Comparison of ENCODE assay signal across 9 cellular contexts in the genomic region with DNA sequence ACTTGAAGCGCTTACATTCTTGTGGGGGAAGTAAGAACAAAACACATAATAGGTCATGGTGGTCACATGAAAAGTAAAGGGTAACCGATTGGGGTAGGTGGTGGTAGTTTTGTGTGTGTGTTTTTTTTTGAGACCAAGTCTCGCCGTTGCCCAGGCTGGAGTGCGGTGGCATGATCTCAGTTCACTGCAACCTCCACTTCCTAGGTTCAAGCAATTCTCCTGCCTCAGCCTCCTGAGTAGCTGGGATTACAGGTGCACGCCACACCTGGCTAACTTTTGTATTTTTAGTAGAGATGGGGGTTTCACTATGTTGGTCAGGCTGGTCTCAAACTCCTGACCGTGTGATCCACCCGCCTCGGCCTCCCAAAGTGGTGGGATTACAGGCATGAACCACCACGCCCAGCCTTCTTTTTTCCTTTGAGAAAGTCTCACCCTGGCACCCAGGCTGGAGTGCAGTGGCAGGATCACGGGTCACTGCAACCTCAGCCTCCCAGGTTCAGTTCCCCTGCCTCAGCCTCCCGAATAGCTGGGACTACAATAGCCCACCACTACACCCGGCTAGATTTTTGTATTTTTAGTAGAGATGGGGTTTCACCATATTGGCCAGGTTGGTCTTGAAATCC. TPM values are rescaled to one million over a fixed set of nuclear protein-coding genes. Genes with fewer than 3 reads are reported as not detected.
DNase-seq lines count a peak whose midpoint lies in the region; ATAC-seq, FAIRE-seq and TF ChIP-seq lines count a peak whose summit lies in the region.
"Not testable (repeated sequence)": the region's sequence is repeated elsewhere in the genome, so short reads cannot be mapped to it uniquely, and the experiment has no call there.
"Had no signal": no experiment of that assay in that cellular context is flagged by ENCODE, and none has a peak within 500 bp of the region (broad histone marks: within the 10 kb centered on the region; RNA-seq: fewer than 3 reads in every experiment).

No MANE protein-coding gene starts in this region.

- TF ChIP-seq POLR2A in endothelial cell of umbilical vein (IDR thresholded peaks at IDR 0.05; ENCODE audit: low read depth, low read length), result peak; percentile 68

- H3K27me3 ChIP-seq in DND-41 (ENCODE audit: insufficient read depth, low read length, poor library complexity); endothelial cell of umbilical vein (ENCODE audit: control insufficient read depth in 2 of 2, insufficient read depth in 2 of 2, low read length in 2 of 2): not testable (repeated sequence)

- H3K36me3 ChIP-seq in DND-41 (ENCODE audit: insufficient read depth, low read length) (peaks cover 82% of the 10 kb centered on the region), endothelial cell of umbilical vein (ENCODE audit: control insufficient read depth in 2 of 2, extremely low read depth in 1 of 2, insufficient read depth in 2 of 2, low read length in 2 of 2) (peaks cover 18 to 45% of the 10 kb centered on the region in 2 experiments)

- TF ChIP-seq CTCF in DND-41 (IDR thresholded peaks at IDR 0.05; ENCODE audit: borderline replicate concordance, extremely low read depth, low read length, poor library complexity, severe bottlenecking); endothelial cell of umbilical vein (IDR thresholded peaks at IDR 0.05; ENCODE audit: extremely low read depth in 1 of 2, insufficient read depth in 1 of 2, low read depth in 1 of 2, low read length in 2 of 2): not testable (repeated sequence)

- not testable (repeated sequence) for H3K4me2 ChIP-seq in DND-41 (ENCODE audit: insufficient read depth, low read length); endothelial cell of umbilical vein (ENCODE audit: insufficient read depth, low read length)

- not testable (repeated sequence) for FAIRE-seq in endothelial cell of umbilical vein (lab: Jason Lieb, UNC)

- BruUV-seq in endothelial cell of umbilical vein (replicated peaks; lab: Mats Ljungman, UMichigan), result not testable (repeated sequence)

- CTCF ChIA-PET in endothelial cell of umbilical vein (lab: Charles Lee), result not testable (repeated sequence)

- not testable (repeated sequence) for H2AFZ ChIP-seq in DND-41 (ENCODE audit: low read depth, low read length); endothelial cell of umbilical vein (ENCODE audit: low read depth, low read length)

- not testable (repeated sequence) for H3K9me1 ChIP-seq in endothelial cell of umbilical vein (replicated peaks; ENCODE audit: control insufficient read depth, extremely low read depth, insufficient read depth, low read length)

- H3K9ac ChIP-seq in DND-41 (ENCODE audit: low read depth, low read length); endothelial cell of umbilical vein (replicated peaks; ENCODE audit: extremely low read depth, insufficient read depth, low read length): not testable (repeated sequence)

- dilution Hi-C loops in endothelial cell of umbilical vein (cut with MboI; ENCODE audit: extremely low pct_ligation_motif_present, low sequenced_read_pairs), result not testable (repeated sequence)

- H3K4me1 Mint-ChIP-seq in IgD-negative memory B cell, result peaks cover 34 to 44% (median 39%) of the 10 kb centered on the region in 3 donors

- peaks cover 32% of the 10 kb centered on the region for H3K4me1 ChIP-seq in DND-41 (ENCODE audit: insufficient read depth, low read length)
- H3K4me1 ChIP-seq in endothelial cell of umbilical vein (ENCODE audit: control insufficient read depth, extremely low read depth, insufficient read depth, low read length), result peaks cover 19% of the 10 kb centered on the region

- not testable (repeated sequence) for H3K9me3 Mint-ChIP-seq in IgD-negative memory B cell

- peak overlapping the region in 2 of 4 donors; percentile 26 to 34 for H3K4me3 Mint-ChIP-seq in IgD-negative memory B cell

- DNase-seq in DND-41 (peak; percentile 28), SK-MEL-5 (ENCODE audit: low read depth, low spot score) (peak; percentile 49), activated T-cell treated with anti-CD3 and anti-CD28 coated beads for 48 hours (ENCODE audit: low read depth) (peak; percentile 44)
- DNase-seq in endothelial cell of umbilical vein (ENCODE audit: low read depth, low spot score), result not testable (repeated sequence)
- DNase-seq in stimulated activated CD8-positive, alpha-beta memory T cell treated with anti-CD3 and anti-CD28 coated beads, Interleukin-15, amount 100 ng/mL, for 24 hours (ENCODE audit: low read depth), result peak; percentile 21

- not testable (repeated sequence) for H3K9me3 ChIP-seq in DND-41 (ENCODE audit: insufficient read depth, low read length, severe bottlenecking); endothelial cell of umbilical vein (replicated peaks; ENCODE audit: control insufficient read depth, insufficient read depth, low read length)

- H3K27ac ChIP-seq in DND-41 (ENCODE audit: low read length); endothelial cell of umbilical vein (ENCODE audit: insufficient read depth, low read depth, low read length): not testable (repeated sequence)

- peak overlapping the region; percentile 62 to 89 (median 80) for H3K27ac Mint-ChIP-seq in IgD-negative memory B cell

- POLR2A ChIA-PET in endothelial cell of umbilical vein (lab: Charles Lee), result interaction anchor here (0.5 kb wide), 1 partner anchor 89 kb away, joined by 3 read pairs; no protein-coding TSS in a partner anchor

- not testable (repeated sequence) for H3K27me3 Mint-ChIP-seq in IgD-negative memory B cell

- intact Hi-C loops in endothelial cell of umbilical vein (cut with micrococcal nuclease), result not testable (repeated sequence)

- in situ Hi-C loops in SK-MEL-5 (cut with HindIII; ENCODE audit: low pct_unique_long_range_greater_than_20kb, low sequenced_read_pairs), result not testable (repeated sequence)

- H3K79me2 ChIP-seq in DND-41 (ENCODE audit: insufficient read depth, low read length) (peaks cover 27% of the 10 kb centered on the region), endothelial cell of umbilical vein (ENCODE audit: control insufficient read depth, insufficient read depth, low read length) (peaks cover 32% of the 10 kb centered on the region)

- H3K4me3 ChIP-seq in DND-41 (ENCODE audit: low read depth in 1 of 2, low read length in 2 of 2); endothelial cell of umbilical vein (replicated peaks in 1 of 3; ENCODE audit: insufficient read depth in 1 of 3, low read depth in 1 of 3, low read length in 3 of 3): not testable (repeated sequence)

- H4K20me1 ChIP-seq in DND-41 (ENCODE audit: insufficient read depth, low read length), result peaks cover 27% of the 10 kb centered on the region; the same call in 1 of the 2 replicates
- H4K20me1 ChIP-seq in endothelial cell of umbilical vein (replicated peaks; ENCODE audit: control insufficient read depth, extremely low read depth, insufficient read depth, low read length), result not testable (repeated sequence)

- ATAC-seq in DND-41 (ENCODE audit: insufficient read depth, low read depth), result peak; percentile 22

- not testable (repeated sequence) for H3K36me3 Mint-ChIP-seq in IgD-negative memory B cell

RNA-seq across cellular contexts. Expression of a gene that starts 5.5 kb away (rescaled TPM):
- polyA plus RNA-seq in IgD-negative memory B cell (307 TPM), endothelial cell of umbilical vein (411 and 492 TPM in 2 replicates)
- total RNA-seq in SK-MEL-5 (2014; rRNA removed; shearing (Covaris generic)), result 588 and 660 TPM in 2 replicates
- polyA plus RNA-seq in SK-MEL-5 (2015; cell fraction: cytosol; rRNA removed), result 242 and 314 TPM in 2 replicates
- 2,289 and 2,695 TPM in 2 replicates for polyA plus RNA-seq in SK-MEL-5 (2015; cell fraction: nucleus; rRNA removed)
- total RNA-seq in endothelial cell of umbilical vein, result 302 and 343 TPM in 2 replicates
- polyA plus RNA-seq in endothelial cell of umbilical vein (2011; cell fraction: cytosol; rRNA removed), result 608 and 704 TPM in 2 replicates
- 1,117 and 1,410 TPM in 2 replicates for polyA plus RNA-seq in endothelial cell of umbilical vein (2011; cell fraction: nucleus; rRNA removed)
- polyA plus RNA-seq in endothelial cell of umbilical vein (2012), result 417 and 489 TPM in 2 replicates
- 259 and 269 TPM in 2 replicates for polyA minus RNA-seq in endothelial cell of umbilical vein
- 308 TPM for polyA minus RNA-seq in endothelial cell of umbilical vein (2011; cell fraction: cytosol; rRNA and poly(A)+ RNA removed)
- polyA minus RNA-seq in endothelial cell of umbilical vein (2011; cell fraction: nucleus; rRNA and poly(A)+ RNA removed), result 492 and 652 TPM in 2 replicates

RNA-seq across cellular contexts. Expression of a gene that starts 5.9 kb away (rescaled TPM):
- 2.0 TPM for polyA plus RNA-seq in IgD-negative memory B cell
- total RNA-seq in SK-MEL-5 (2014; rRNA removed; shearing (Covaris generic)), result 8.0 and 8.3 TPM in 2 replicates
- 2.0 TPM in 2 replicates for polyA plus RNA-seq in SK-MEL-5 (2015; cell fraction: cytosol; rRNA removed)
- polyA plus RNA-seq in SK-MEL-5 (2015; cell fraction: nucleus; rRNA removed), result 9.6 and 11.7 TPM in 2 replicates
- total RNA-seq in endothelial cell of umbilical vein, result 4.9 and 5.9 TPM in 2 replicates
- 0.73 and 0.94 TPM in 2 replicates for polyA plus RNA-seq in endothelial cell of umbilical vein
- polyA plus RNA-seq in endothelial cell of umbilical vein (2011; cell fraction: cytosol; rRNA removed), result 0.61 and 0.68 TPM in 2 replicates
- polyA plus RNA-seq in endothelial cell of umbilical vein (2011; cell fraction: nucleus; rRNA removed), result 4.2 and 4.9 TPM in 2 replicates
- 1.1 and 1.6 TPM in 2 replicates for polyA plus RNA-seq in endothelial cell of umbilical vein (2012)
- polyA minus RNA-seq in endothelial cell of umbilical vein, result 8.8 and 11.0 TPM in 2 replicates
- polyA minus RNA-seq in endothelial cell of umbilical vein (2011; cell fraction: cytosol; rRNA and poly(A)+ RNA removed), result 3.4 TPM
- 7.0 and 8.3 TPM in 2 replicates for polyA minus RNA-seq in endothelial cell of umbilical vein (2011; cell fraction: nucleus; rRNA and poly(A)+ RNA removed)

RNA-seq across cellular contexts. Expression of a gene that starts 37.6 kb away (rescaled TPM):
- polyA plus RNA-seq in IgD-negative memory B cell (7.2 TPM), endothelial cell of umbilical vein (5.9 and 6.6 TPM in 2 replicates)
- 24.0 and 28.0 TPM in 2 replicates for total RNA-seq in SK-MEL-5 (2014; rRNA removed; shearing (Covaris generic))
- 13.8 and 15.2 TPM in 2 replicates for polyA plus RNA-seq in SK-MEL-5 (2015; cell fraction: cytosol; rRNA removed)
- 11.8 and 18.5 TPM in 2 replicates for polyA plus RNA-seq in SK-MEL-5 (2015; cell fraction: nucleus; rRNA removed)
- total RNA-seq in endothelial cell of umbilical vein, result 19.0 and 20.8 TPM in 2 replicates
- polyA plus RNA-seq in endothelial cell of umbilical vein (2011; cell fraction: cytosol; rRNA removed), result 10.3 and 11.4 TPM in 2 replicates
- polyA plus RNA-seq in endothelial cell of umbilical vein (2011; cell fraction: nucleus; rRNA removed), result 6.2 and 8.4 TPM in 2 replicates
- polyA plus RNA-seq in endothelial cell of umbilical vein (2012), result 5.4 and 14.6 TPM in 2 replicates
- 18.6 and 20.1 TPM in 2 replicates for polyA minus RNA-seq in endothelial cell of umbilical vein
- 22.5 TPM for polyA minus RNA-seq in endothelial cell of umbilical vein (2011; cell fraction: cytosol; rRNA and poly(A)+ RNA removed)
- polyA minus RNA-seq in endothelial cell of umbilical vein (2011; cell fraction: nucleus; rRNA and poly(A)+ RNA removed), result 9.4 and 9.6 TPM in 2 replicates

RNA-seq across cellular contexts. Expression of a gene that starts 37.8 kb away (rescaled TPM):
- polyA plus RNA-seq in IgD-negative memory B cell (8.6 TPM), endothelial cell of umbilical vein (12.8 and 17.4 TPM in 2 replicates)
- 38.6 and 49.5 TPM in 2 replicates for total RNA-seq in SK-MEL-5 (2014; rRNA removed; shearing (Covaris generic))
- 44.6 and 54.8 TPM in 2 replicates for polyA plus RNA-seq in SK-MEL-5 (2015; cell fraction: cytosol; rRNA removed)
- 32.5 and 34.6 TPM in 2 replicates for polyA plus RNA-seq in SK-MEL-5 (2015; cell fraction: nucleus; rRNA removed)
- 30.5 and 33.6 TPM in 2 replicates for total RNA-seq in endothelial cell of umbilical vein
- polyA plus RNA-seq in endothelial cell of umbilical vein (2011; cell fraction: cytosol; rRNA removed), result 20.5 TPM in 2 replicates
- 20.6 and 28.4 TPM in 2 replicates for polyA plus RNA-seq in endothelial cell of umbilical vein (2011; cell fraction: nucleus; rRNA removed)
- polyA plus RNA-seq in endothelial cell of umbilical vein (2012), result 15.4 and 28.9 TPM in 2 replicates
- polyA minus RNA-seq in endothelial cell of umbilical vein, result 30.8 and 36.8 TPM in 2 replicates
- polyA minus RNA-seq in endothelial cell of umbilical vein (2011; cell fraction: cytosol; rRNA and poly(A)+ RNA removed), result 34.0 TPM
- polyA minus RNA-seq in endothelial cell of umbilical vein (2011; cell fraction: nucleus; rRNA and poly(A)+ RNA removed), result 17.7 and 24.9 TPM in 2 replicates

RNA-seq across cellular contexts. Expression of a gene that starts 54.9 kb away (rescaled TPM):
- polyA plus RNA-seq in IgD-negative memory B cell (not detected), endothelial cell of umbilical vein (0.05 and 0.06 TPM in 2 replicates)
- total RNA-seq in SK-MEL-5 (2014; rRNA removed; shearing (Covaris generic)), result not detected in 2 replicates
- polyA plus RNA-seq in SK-MEL-5 (2015; cell fraction: cytosol; rRNA removed), result not detected in 2 replicates
- not detected in 2 replicates for polyA plus RNA-seq in SK-MEL-5 (2015; cell fraction: nucleus; rRNA removed)
- total RNA-seq in endothelial cell of umbilical vein, result 0.35 TPM in 1 of 2 replicates, not detected in the other
- 0.13 and 0.17 TPM in 2 replicates for polyA plus RNA-seq in endothelial cell of umbilical vein (2011; cell fraction: cytosol; rRNA removed)
- 0.40 and 0.60 TPM in 2 replicates for polyA plus RNA-seq in endothelial cell of umbilical vein (2011; cell fraction: nucleus; rRNA removed)
- polyA plus RNA-seq in endothelial cell of umbilical vein (2012), result not detected in 2 replicates
- polyA minus RNA-seq in endothelial cell of umbilical vein, result 0.11 TPM in 1 of 2 replicates, not detected in the other
- polyA minus RNA-seq in endothelial cell of umbilical vein (2011; cell fraction: cytosol; rRNA and poly(A)+ RNA removed), result not detected
- polyA minus RNA-seq in endothelial cell of umbilical vein (2011; cell fraction: nucleus; rRNA and poly(A)+ RNA removed), result not detected in 2 replicates
- total RNA-seq: fibroblast of lung, mucosa of descending colon, tibial nerve had no signal
- polyA plus RNA-seq: fibroblast of lung had no signal
